23 cellular contexts compared by ENCODE assay signal in the genomic region with DNA sequence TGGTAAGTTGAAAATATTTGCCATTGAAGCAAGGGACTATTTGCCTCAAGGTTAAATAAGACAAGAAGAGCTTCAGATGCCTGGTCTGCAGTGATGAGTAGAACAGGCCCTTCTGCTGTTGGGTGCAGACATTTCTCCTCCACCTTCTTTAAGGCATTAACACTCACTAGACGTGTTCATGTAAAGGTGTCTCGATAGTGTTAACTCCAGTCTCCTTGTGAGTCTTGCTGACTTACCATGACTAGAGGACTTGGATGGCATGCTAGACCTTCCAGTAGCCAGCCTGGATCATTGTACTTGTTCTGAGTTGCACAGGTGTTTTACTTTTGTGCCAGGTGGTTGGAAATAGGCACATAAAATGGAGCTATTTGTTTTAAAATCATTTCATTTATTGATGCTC. TPM values are rescaled to one million over a fixed set of nuclear protein-coding genes. Genes with fewer than 3 reads are reported as not detected.
DNase-seq lines count a peak whose midpoint lies in the region; ATAC-seq, FAIRE-seq and TF ChIP-seq lines count a peak whose summit lies in the region.
"Had no signal": no experiment of that assay in that cellular context is flagged by ENCODE, and none has a peak within 500 bp of the region (broad histone marks: within the 10 kb centered on the region; RNA-seq: fewer than 3 reads in every experiment).

No MANE protein-coding gene starts in this region.

- DNase-seq in DMS53 (lab: John Stamatoyannopoulos, UW) = peak; percentile 29
- no peak for DNase-seq in DMS53 treated with DMSO at 0.1 percent for 48 hours (lab: John Stamatoyannopoulos, UW; ENCODE audit: unreplicated experiment)
- DNase-seq in SHP77 (lab: John Stamatoyannopoulos, UW) = peak; percentile 33 to 38
- no peak for DNase-seq in esophagus squamous epithelium (lab: John Stamatoyannopoulos, UW)
- DNase-seq in small intestine = peak; percentile 68
- no peak for DNase-seq in MG63
- DNase-seq: activated CD4-positive, alpha-beta T cell treated with anti-CD3 and anti-CD28 coated beads for 1 hour; activated CD8-positive, alpha-beta memory T cell treated with anti-CD3 and anti-CD28 coated beads for 24 hours; activated naive CD4-positive, alpha-beta T cell treated with anti-CD3 and anti-CD28 coated beads, Interleukin-2, amount 50 U/mL, for 16 hours; anterior cingulate cortex; COR-L47; effector CD4-positive, alpha-beta T cell; immature natural killer cell; NCI-H1694 treated with DMSO at 0.1 percent for 48 hours; NCI-H2227 treated with DMSO at 0.1 percent for 48 hours; RPMI8226; stimulated activated CD4-positive, alpha-beta T cell treated with anti-CD3 and anti-CD28 coated beads, Interleukin-4, amount 100 ng/mL, for 1 hour; trophoblast cell had no signal

- TF ChIP-seq POLR2A in esophagus squamous epithelium (IDR thresholded peaks at IDR 0.05) = no peak

- H3K27ac ChIP-seq in esophagus squamous epithelium (peak overlapping the region in 3 of 4 donors; percentile 47 to 76 (median 48)), small intestine (ENCODE audit: low read depth in 1 of 2, low read length in 1 of 2) (no peak overlapping the region)
- H3K27ac ChIP-seq: 22Rv1 had no signal

- TF ChIP-seq CTCF in esophagus squamous epithelium (IDR thresholded peaks at IDR 0.05) = no peak

- H3K36me3 ChIP-seq in esophagus squamous epithelium = no peaks in the 10 kb centered on the region
- H3K36me3 ChIP-seq in small intestine (ENCODE audit: control insufficient read depth in 2 of 2, insufficient read depth in 2 of 2, low read length in 2 of 2) = no peaks in the 10 kb centered on the region
- no peaks in the 10 kb centered on the region for H3K36me3 ChIP-seq in MG63

- WGBS in esophagus squamous epithelium, 2 donors = 46 to 56% methylated on average over 2 of the region's 2 CpGs
- 37 to 77% (median 43%) methylated on average over 2 of the region's 2 CpGs for WGBS in small intestine, 3 donors

- intact Hi-C loops in esophagus squamous epithelium (cut with DNase I) = no loop called here

- no peaks in the 10 kb centered on the region for H3K9me3 ChIP-seq in esophagus squamous epithelium
- H3K9me3 ChIP-seq in small intestine (ENCODE audit: control insufficient read depth, low read depth) = no peaks in the 10 kb centered on the region
- H3K9me3 ChIP-seq in MG63 = no peaks in the 10 kb centered on the region

- H3K4me3 ChIP-seq in esophagus squamous epithelium = no peak overlapping the region
- H3K4me3 ChIP-seq in small intestine (ENCODE audit: low read depth in 1 of 2, low read length in 2 of 2) = no peak overlapping the region
- no peak overlapping the region for H3K4me3 ChIP-seq in MG63
- H3K4me3 ChIP-seq: smooth muscle cell had no signal

- H3K27me3 ChIP-seq in esophagus squamous epithelium (no peaks in the 10 kb centered on the region), small intestine (ENCODE audit: control insufficient read depth in 2 of 2, insufficient read depth in 2 of 2, low read length in 2 of 2) (no peaks in the 10 kb centered on the region), MG63 (no peaks in the 10 kb centered on the region)

- H3K4me1 ChIP-seq in esophagus squamous epithelium (peaks cover 4 to 26% (median 13%) of the 10 kb centered on the region in 3 donors), small intestine (ENCODE audit: control insufficient read depth in 2 of 2, insufficient read depth in 1 of 2, low read depth in 1 of 2, low read length in 1 of 2) (peaks cover 3 to 5% of the 10 kb centered on the region in 2 donors)

- ATAC-seq in GM21529 (IDR thresholded peaks at IDR 0.05; ENCODE audit: unreplicated experiment) (no peak), HG03196 (IDR thresholded peaks at IDR 0.05; ENCODE audit: unreplicated experiment) (no peak)
- ATAC-seq: HCT116 had no signal

- no peak for FAIRE-seq in small intestine (lab: Jason Lieb, UNC)

RNA-seq across cellular contexts. Expression of gene AKR1C3, which starts 15.4 kb away (rescaled TPM):
- 100 to 1,000 TPM in 2 of 4 donors, 10 to 100 TPM in 2; 45.6 to 149 (median 91.0) TPM for total RNA-seq in esophagus squamous epithelium
- polyA plus RNA-seq in small intestine = 100 to 1,000 TPM; 435 to 869 (median 463) TPM
- total RNA-seq in MG63 (2014; rRNA removed; shearing (Covaris generic); ENCODE audit: low replicate concordance) = 8.7 and 11.3 TPM in 2 replicates

Comparison
In these comparisons a context has a peak if more than half of its experiments do, and no peak if none do; other contexts are left out.
1. DNase-seq: peak in DMS53 (single experiment), SHP77 (2 of 2) and small intestine (single experiment); none in DMS53 treated with DMSO at 0.1 percent for 48 hours (single experiment), esophagus squamous epithelium (single experiment) and MG63 (single experiment).
2. H3K27ac ChIP-seq: peak in esophagus squamous epithelium (3 of 4); none in small intestine (0 of 2).